In genomic region chr16:51474414-51475091, GRCh38 we compare ENCODE assay signal across 31 cellular contexts.
"Had no signal": no experiment of that assay in that cellular context is flagged by ENCODE, and none has a peak within 500 bp of the region (broad histone marks: within the 10 kb centered on the region; RNA-seq: fewer than 3 reads in every experiment).

No MANE protein-coding gene starts in this region.

- ATAC-seq: activated naive CD4-positive, alpha-beta T cell treated with anti-CD3 and anti-CD28 coated beads, Interleukin-2, amount 50 U/mL, for 72 hours; activated T-cell treated with anti-CD3 and anti-CD28 coated beads, Interleukin-2, amount 50 U/mL, for 4 hours; body of pancreas had no signal

- FAIRE-seq: astrocyte, RCC 7860, TTC549 had no signal

- H3K4me3 Mint-ChIP-seq: activated CD4-positive, alpha-beta memory T cell treated with anti-CD3 and anti-CD28 coated beads for 36 hours; activated naive CD4-positive, alpha-beta T cell treated with anti-CD3 and anti-CD28 coated beads for 36 hours; activated T-cell treated with anti-CD3 and anti-CD28 coated beads, Interleukin-2, amount 50 U/mL, for 4 hours; activated T-helper 1 cell treated with anti-CD3 and anti-CD28 coated beads, Interleukin-12 subunit alpha, Interleukin-12 subunit beta, Interleukin-2, Interleukin-4 antibody, amounts not matched to agents 30 ng/mL and 10 ng/mL and 1 ng/mL, durations not matched to agents 14 hours and 24 hours and 36 hours; T-helper 1 cell treated with Interleukin-12 subunit alpha and Interleukin-12 subunit beta and Interleukin-4 antibody, amounts not matched to agents 30 μg/mL and 1 μg/mL, for 36 hours; T-helper 2 cell treated with Interferon-gamma antibody and Interleukin-4, amounts not matched to agents 5 μg/mL and 100 μg/mL, for 36 hours had no signal

- H3K4me2 ChIP-seq: KMS-11, PC-9 had no signal

- H3K4me1 ChIP-seq: adrenal gland, body of pancreas, breast epithelium had no signal

- H3K36me3 ChIP-seq: adrenal gland, breast epithelium had no signal

- H3K27me3 ChIP-seq: adrenal gland, body of pancreas, breast epithelium had no signal

- H3K9me3 ChIP-seq: adrenal gland, body of pancreas, breast epithelium had no signal

- H3K27ac ChIP-seq: adrenal gland, body of pancreas, breast epithelium, KMS-11, PC-9 had no signal

- H3K4me3 ChIP-seq: adrenal gland, body of pancreas, breast epithelium, PC-9 had no signal

- H3K9ac ChIP-seq: KMS-11 had no signal

- H3K27me3 Mint-ChIP-seq: activated CD4-positive, alpha-beta memory T cell treated with anti-CD3 and anti-CD28 coated beads for 36 hours had no signal

- H3K36me3 Mint-ChIP-seq: activated CD4-positive, alpha-beta memory T cell treated with anti-CD3 and anti-CD28 coated beads for 36 hours; activated naive CD4-positive, alpha-beta T cell treated with anti-CD3 and anti-CD28 coated beads, Interleukin-2, amount 50 U/mL, for 72 hours had no signal

- H3K27ac Mint-ChIP-seq: activated CD4-positive, alpha-beta memory T cell treated with anti-CD3 and anti-CD28 coated beads for 36 hours; activated naive CD4-positive, alpha-beta T cell treated with anti-CD3 and anti-CD28 coated beads for 36 hours; activated naive CD4-positive, alpha-beta T cell treated with anti-CD3 and anti-CD28 coated beads, Interleukin-2, amount 50 U/mL, for 72 hours; activated T-helper 1 cell treated with anti-CD3 and anti-CD28 coated beads, Interleukin-12 subunit alpha, Interleukin-12 subunit beta, Interleukin-2, Interleukin-4 antibody, amounts not matched to agents 30 ng/mL and 10 ng/mL and 1 ng/mL, durations not matched to agents 14 hours and 24 hours and 36 hours; T-helper 1 cell treated with Interleukin-12 subunit alpha and Interleukin-12 subunit beta and Interleukin-4 antibody, amounts not matched to agents 30 μg/mL and 1 μg/mL, for 36 hours; T-helper 2 cell treated with Interferon-gamma antibody and Interleukin-4, amounts not matched to agents 5 μg/mL and 100 μg/mL, for 36 hours had no signal

- H2AFZ ChIP-seq: PC-9 had no signal

- DNase-seq: activated CD4-positive, alpha-beta memory T cell treated with anti-CD3 and anti-CD28 coated beads for 36 hours; activated CD4-positive, alpha-beta T cell treated with anti-CD3 and anti-CD28 coated beads for 4 hours; activated CD4-positive, alpha-beta T cell treated with anti-CD3 and anti-CD28 coated beads, Interleukin-2, amount 50 U/mL, for 1 hour; activated CD4-positive, CD25-positive, alpha-beta regulatory T cell treated with anti-CD3 and anti-CD28 coated beads, Interleukin-2, amount 50 U/mL, for 72 hours; activated CD8-positive, alpha-beta memory T cell treated with anti-CD3 and anti-CD28 coated beads, Interleukin-2, amount 50 U/mL, for 4 hours; activated gamma-delta T cell treated with Interleukin-2 at 50 U/mL for 16 hours; activated naive CD4-positive, alpha-beta T cell treated with anti-CD3 and anti-CD28 coated beads for 36 hours; activated T-cell treated with anti-CD3 and anti-CD28 coated beads for 4 hours; activated T-cell treated with anti-CD3 and anti-CD28 coated beads, Interleukin-2, amount 50 U/mL, for 4 hours; adrenal gland; body of pancreas; MM.1S; MV-4-11; NCI-H1092; NCI-H1436 treated with DMSO at 0.1 percent for 48 hours; NCI-H1694 treated with DMSO at 0.1 percent for 48 hours; NCI-H2029; NCI-H345; NCI-H524 treated with DMSO at 0.1 percent for 48 hours; NK-92 treated with Interleukin-12 subunit alpha and Interleukin-12 subunit beta, amount 100 ng/mL, for 24 hours; PC-9; Right ventricle myocardium superior had no signal
